Comparison of ENCODE assay signal across 8 cellular contexts in the genomic region with DNA sequence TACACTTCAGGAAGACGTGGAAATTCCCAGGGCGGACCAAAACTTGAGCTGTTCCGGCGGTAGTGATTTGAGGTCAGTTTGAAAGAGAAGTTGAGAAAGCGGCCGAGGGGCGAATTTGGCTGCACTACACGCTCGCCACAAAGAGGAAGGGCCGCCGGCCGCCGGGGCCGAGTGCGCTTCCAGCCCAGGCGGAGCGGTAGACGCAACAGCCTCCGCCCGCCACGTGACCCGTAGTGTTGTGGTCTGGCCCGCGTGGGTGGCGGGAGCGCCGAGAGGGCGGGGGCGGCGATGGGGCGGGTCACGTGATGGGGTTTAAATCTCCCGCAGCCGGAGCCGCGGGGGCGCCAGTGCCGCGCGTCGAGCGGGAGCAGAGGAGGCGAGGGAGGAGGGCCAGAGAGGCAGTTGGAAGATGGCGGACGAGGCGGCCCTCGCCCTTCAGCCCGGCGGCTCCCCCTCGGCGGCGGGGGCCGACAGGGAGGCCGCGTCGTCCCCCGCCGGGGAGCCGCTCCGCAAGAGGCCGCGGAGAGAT. TPM values are rescaled to one million over a fixed set of nuclear protein-coding genes. Genes with fewer than 3 reads are reported as not detected.
DNase-seq lines count a peak whose midpoint lies in the region; ATAC-seq, FAIRE-seq and TF ChIP-seq lines count a peak whose summit lies in the region.

SIRT1 (plus strand) TSS at position 344 of the 529 bp plus-strand sequence; CDS start at position 410, 66 bp downstream.

- CTCF ChIA-PET in RWPE1 (lab: Yijun Ruan, JAX): no interaction called here

- TF ChIP-seq CTCF in RWPE1 (conservative IDR thresholded peaks at IDR 0.05; ENCODE audit: low read depth): no peak

- no peaks in the 10 kb centered on the region for H3K27me3 Mint-ChIP-seq in natural killer cell treated with Interleukin-12 subunit alpha and Interleukin-12 subunit beta and Interleukin-15 and Interleukin-18, amount 100 ng/mL, for 72 hours

- H3K27ac ChIP-seq in RWPE1: peak within 1 kb of the TSS; percentile 97

- POLR2A ChIA-PET in RWPE1 (lab: Yijun Ruan, JAX; ENCODE audit: low non-redundant PET): interaction anchor here (0.6 kb wide), 1 partner anchor 19 kb away, joined by 3 read pairs; no protein-coding TSS in a partner anchor

- H3K36me3 Mint-ChIP-seq in natural killer cell treated with Interleukin-12 subunit alpha and Interleukin-12 subunit beta and Interleukin-15 and Interleukin-18, amount 100 ng/mL, for 72 hours: peaks cover 20% of the 10 kb centered on the region

- FAIRE-seq in H54 (lab: Jason Lieb, UNC): peak; percentile 93

- H3K4me1 Mint-ChIP-seq in natural killer cell treated with Interleukin-12 subunit alpha and Interleukin-12 subunit beta and Interleukin-15 and Interleukin-18, amount 100 ng/mL, for 72 hours (ENCODE audit: low read depth in 2 of 2): peaks cover 23 to 35% of the 10 kb centered on the region in 2 donors

- DNase-seq in ELR (ENCODE audit: low read depth) (peak; percentile 93), H54 (ENCODE audit: insufficient read length, low spot score) (peak; percentile 94), LoVo (ENCODE audit: low spot score) (peak; percentile 95), RWPE1 (ENCODE audit: low spot score) (peak; percentile 96), fibroblast of peridontal ligament (ENCODE audit: extremely low read depth) (peak; percentile 88)
- DNase-seq in activated T-helper 9 cell treated with anti-CD3 and anti-CD28 coated beads, Interleukin-2, amount 50 U/mL, for 16 hours (ENCODE audit: low read depth): peak; percentile 92
- DNase-seq in natural killer cell treated with Interleukin-12 subunit alpha and Interleukin-12 subunit beta and Interleukin-15 and Interleukin-18, amount 100 ng/mL, for 72 hours (ENCODE audit: low spot score): peak; percentile 96
- peak; percentile 90 for DNase-seq in stimulated activated naive CD4-positive, alpha-beta T cell treated with Interleukin-2 at 50 U/mL for 16 hours (lab: John Stamatoyannopoulos, UW)

- peak; percentile 98 for TF ChIP-seq POLR2A in H54 (IDR thresholded peaks at IDR 0.05; ENCODE audit: low read depth, low read length)

- H3K4me3 Mint-ChIP-seq in natural killer cell treated with Interleukin-12 subunit alpha and Interleukin-12 subunit beta and Interleukin-15 and Interleukin-18, amount 100 ng/mL, for 72 hours: peak within 1 kb of the TSS; percentile 91

- no peaks in the 10 kb centered on the region for H3K9me3 Mint-ChIP-seq in natural killer cell treated with Interleukin-12 subunit alpha and Interleukin-12 subunit beta and Interleukin-15 and Interleukin-18, amount 100 ng/mL, for 72 hours

- peak within 1 kb of the TSS; percentile 82 to 87 for H3K27ac Mint-ChIP-seq in natural killer cell treated with Interleukin-12 subunit alpha and Interleukin-12 subunit beta and Interleukin-15 and Interleukin-18, amount 100 ng/mL, for 72 hours

- ATAC-seq in natural killer cell treated with Interleukin-12 subunit alpha and Interleukin-12 subunit beta and Interleukin-15 and Interleukin-18, amount 100 ng/mL, for 72 hours: peak; percentile 89 to 92

RNA-seq across cellular contexts. Expression of gene SIRT1, which starts in this region (rescaled TPM):
- total RNA-seq in natural killer cell treated with Interleukin-12 subunit alpha and Interleukin-12 subunit beta and Interleukin-15 and Interleukin-18, amount 100 ng/mL, for 72 hours: 10 to 100 TPM; 15.6 to 23.2 TPM

Comparison
In these comparisons a context has a peak if more than half of its experiments do, and no peak if none do; other contexts are left out.
1. Peak in every context shown above with its lines: DNase-seq, ATAC-seq and H3K27ac ChIP-seq.